21 cellular contexts compared by ENCODE assay signal in genomic region chr1:46801323-46802055, GRCh38. TPM values are rescaled to one million over a fixed set of nuclear protein-coding genes. Genes with fewer than 3 reads are reported as not detected.
A peak's percentile ranks its signal among the peaks of the same experiment; 100 is the strongest.
DNase-seq lines count a peak whose midpoint lies in the region; ATAC-seq and TF ChIP-seq lines count a peak whose summit lies in the region.
"Had no signal": no experiment of that assay in that cellular context is flagged by ENCODE, and none has a peak within 500 bp of the region (broad histone marks: within the 10 kb centered on the region; RNA-seq: fewer than 3 reads in every experiment).

No MANE protein-coding gene starts in this region.

- no peak for TF ChIP-seq POLR2A in ovary (IDR thresholded peaks at IDR 0.05)

- 71 to 81% (median 73%) methylated on average over 5 of the region's 5 CpGs for WGBS in ovary, 3 donors

- no peak for TF ChIP-seq EP300 in ovary (IDR thresholded peaks at IDR 0.05)

- H3K9me3 ChIP-seq in left lung, result no peaks in the 10 kb centered on the region
- H3K9me3 ChIP-seq in tibial artery, result no peaks in the 10 kb centered on the region
- H3K9me3 ChIP-seq in ovary, result no peaks in the 10 kb centered on the region
- H3K9me3 ChIP-seq: Caco-2 had no signal

- H3K4me3 ChIP-seq in left lung, result peak overlapping the region in 1 of 2 donors; percentile 16
- H3K4me3 ChIP-seq in tibial artery, result peak overlapping the region; percentile 29 to 35
- H3K4me3 ChIP-seq in ovary, result no peak overlapping the region
- H3K4me3 ChIP-seq: GM23338, K562 had no signal

- TF ChIP-seq CTCF in left lung (IDR thresholded peaks at IDR 0.05) (no peak), tibial artery (IDR thresholded peaks at IDR 0.05) (no peak), ovary (IDR thresholded peaks at IDR 0.05) (no peak)

- H3K4me1 ChIP-seq in left lung, result peaks cover 17 to 29% of the 10 kb centered on the region in 2 donors
- peaks cover 0 to 18% (median 5%) of the 10 kb centered on the region in 4 donors for H3K4me1 ChIP-seq in tibial artery
- H3K4me1 ChIP-seq in ovary (ENCODE audit: insufficient read depth), result no peaks in the 10 kb centered on the region
- H3K4me1 ChIP-seq: Caco-2 had no signal

- peak; percentile 67 for ATAC-seq in left lung
- ATAC-seq: GM23338, K562 had no signal

- H3K27ac ChIP-seq in left lung (peak overlapping the region; percentile 16 to 48), tibial artery (no peak overlapping the region), ovary (no peak overlapping the region)
- H3K27ac ChIP-seq: HL-60 had no signal

- intact Hi-C loops in left lung (cut with DNase I), result no loop called here
- intact Hi-C loops in tibial artery (cut with DNase I; ENCODE audit: low total_unique reads), result no loop called here
- intact Hi-C loops in ovary (cut with DNase I), result no loop called here

- H3K27me3 ChIP-seq in left lung (no peaks in the 10 kb centered on the region), tibial artery (peaks cover 0 to 5% of the 10 kb centered on the region in 2 donors), ovary (no peaks in the 10 kb centered on the region)

- DNase-seq in DMS79 treated with DMSO at 0.1 percent for 48 hours (lab: John Stamatoyannopoulos, UW) (peak; percentile 90), NCI-H2196 (lab: John Stamatoyannopoulos, UW; ENCODE audit: unreplicated experiment) (peak; percentile 62), left lung (peak in 1 of 2 donors; percentile 64), tibial artery (no peak), occipital lobe (lab: John Stamatoyannopoulos, UW) (no peak), midbrain (lab: John Stamatoyannopoulos, UW) (no peak), ovary (no peak)
- DNase-seq in activated CD8-positive, alpha-beta memory T cell treated with anti-CD3 and anti-CD28 coated beads for 24 hours, result no peak
- DNase-seq: AML-193, Caco-2, NCI-H1048, NCI-H146, NCI-H2171, NCI-H510A treated with DMSO at 0.1 percent for 48 hours, SIG-M5 had no signal

- H3K36me3 ChIP-seq in left lung (no peaks in the 10 kb centered on the region), tibial artery (no peaks in the 10 kb centered on the region), ovary (no peaks in the 10 kb centered on the region)

RNA-seq across cellular contexts. Expression of gene CYP4B1, which starts 2.6 kb away (rescaled TPM):
- total RNA-seq in left lung (100 to 1,000 TPM in 1 of 2 donors, 10 to 100 TPM in 1; 53.8 to 417 TPM), occipital lobe (not detected), ovary (10 to 100 TPM in 1 of 7 donors, 1 to 10 TPM in 5, not detected in 1; 1.8 to 51.7 (median 3.8) TPM)
- under 1 TPM; 0.38 to 0.70 TPM for polyA plus RNA-seq in ovary
- total RNA-seq: Caco-2, G401, GM23338, OCI-LY7, RPMI7951 had no signal
- polyA plus RNA-seq: GM23338, K562 had no signal

Comparison
In these comparisons a context has a peak if more than half of its experiments do, and no peak if none do; other contexts are left out.
1. DNase-seq: peak in DMS79 treated with DMSO at 0.1 percent for 48 hours (single experiment) and NCI-H2196 (single experiment); none in tibial artery (0 of 2), occipital lobe (single experiment), midbrain (single experiment), ovary (0 of 5) and activated CD8-positive, alpha-beta memory T cell treated with anti-CD3 and anti-CD28 coated beads for 24 hours (single experiment).
2. H3K27ac ChIP-seq: peak in left lung (2 of 2); none in tibial artery (0 of 2) and ovary (0 of 2).